Comparison of ENCODE assay signal across 16 cellular contexts in the genomic region with DNA sequence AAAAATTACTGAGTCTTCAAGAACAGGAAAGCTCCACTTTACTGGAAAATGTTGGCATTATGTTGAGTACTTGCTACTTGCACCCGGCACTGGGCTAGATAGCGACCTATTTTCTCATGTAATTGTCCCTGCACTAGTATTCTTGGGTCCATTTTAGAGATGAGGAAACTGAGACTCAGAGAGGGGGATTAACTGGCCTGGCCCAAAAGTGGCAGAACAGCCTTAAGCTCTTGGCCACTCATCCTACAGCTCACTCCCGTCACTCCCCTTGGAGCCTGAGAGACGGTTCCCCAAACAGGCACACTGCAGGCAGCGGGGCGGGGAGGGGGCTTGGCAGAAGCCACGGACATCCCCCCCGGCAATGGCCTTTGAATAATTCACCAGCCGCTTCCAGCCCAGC.
DNase-seq lines count a peak whose midpoint lies in the region; ATAC-seq, FAIRE-seq and TF ChIP-seq lines count a peak whose summit lies in the region.
"Had no signal": no experiment of that assay in that cellular context is flagged by ENCODE, and none has a peak within 500 bp of the region (broad histone marks: within the 10 kb centered on the region; RNA-seq: fewer than 3 reads in every experiment).

No MANE protein-coding gene starts in this region.

- in situ Hi-C loops in K562 (cut with MboI) = no loop called here

- no peak for FAIRE-seq in K562 (lab: Jason Lieb, UNC)
- FAIRE-seq: GM12892, H54 had no signal

- H3K9ac ChIP-seq in Karpas-422 (ENCODE audit: low read length) (no peak overlapping the region), K562 (ENCODE audit: insufficient read depth in 1 of 2, low read depth in 2 of 2, low read length in 2 of 2) (no peak overlapping the region), SK-N-SH (no peak overlapping the region)

- TF ChIP-seq EP300 in K562 (IDR thresholded peaks at IDR 0.05; ENCODE audit: low read length) (no peak), SK-N-SH (IDR thresholded peaks at IDR 0.05; ENCODE audit: borderline replicate concordance in 1 of 2, low read depth in 1 of 2, low read length in 1 of 2) (no peak)

- DNase-seq in Karpas-422 (no peak), K562 (ENCODE audit: extremely low read depth in 1 of 4, low spot score in 3 of 4) (no peak), right lobe of liver (no peak), osteoblast (ENCODE audit: insufficient read length, low spot score, missing footprints) (peak; percentile 52), SK-N-SH (no peak), substantia nigra (lab: John Stamatoyannopoulos, UW) (no peak), GM19240 (ENCODE audit: insufficient read length, low spot score) (no peak)
- DNase-seq: CD8-positive, alpha-beta memory T cell; DMS79 treated with DMSO at 0.1 percent for 48 hours; MM.1S; NCI-H2029; NCI-H526 treated with DMSO at 0.1 percent for 48 hours; SHP77 treated with DMSO at 0.1 percent for 48 hours had no signal

- H4K20me1 ChIP-seq in Karpas-422 (ENCODE audit: insufficient read depth, low read depth, low read length) (no peaks in the 10 kb centered on the region), K562 (replicated peaks; ENCODE audit: control insufficient read depth, insufficient read depth, low read length) (peaks cover 4% of the 10 kb centered on the region; the same call in 1 of the 2 replicates), osteoblast (ENCODE audit: insufficient read depth, low read length) (peaks cover 2% of the 10 kb centered on the region), SK-N-SH (ENCODE audit: insufficient read depth) (no peaks in the 10 kb centered on the region)

- peak overlapping the region; percentile 93 for H3K27ac ChIP-seq in Karpas-422 (ENCODE audit: low read length)
- no peak overlapping the region for H3K27ac ChIP-seq in K562 (ENCODE audit: extremely low read depth, low read depth, low read length)
- peak overlapping the region; percentile 76 to 79 (median 78) for H3K27ac ChIP-seq in right lobe of liver
- H3K27ac ChIP-seq in osteoblast (ENCODE audit: low read depth, low read length) = no peak overlapping the region
- no peak overlapping the region for H3K27ac ChIP-seq in SK-N-SH (ENCODE audit: low read depth in 2 of 2, low read length in 1 of 2)
- no peak overlapping the region for H3K27ac ChIP-seq in substantia nigra (ENCODE audit: low read depth, low read length, poor library complexity, severe bottlenecking)
- H3K27ac ChIP-seq: SK-N-MC had no signal

- TF ChIP-seq CTCF in K562 (IDR thresholded peaks at IDR 0.05 in 2 of 3, conservative IDR thresholded peaks at IDR 0.05 in 1 of 3; ENCODE audit: insufficient read depth in 2 of 3, low read depth in 1 of 3, low read length in 3 of 3) = no peak
- TF ChIP-seq CTCF in right lobe of liver (IDR thresholded peaks at IDR 0.05) = no peak
- no peak for TF ChIP-seq CTCF in osteoblast (IDR thresholded peaks at IDR 0.05; ENCODE audit: extremely low read depth, low read depth, low read length)
- no peak for TF ChIP-seq CTCF in SK-N-SH (IDR thresholded peaks at IDR 0.05)

- H3K27me3 ChIP-seq in Karpas-422 (ENCODE audit: low read length) (no peaks in the 10 kb centered on the region), K562 (ENCODE audit: control insufficient read depth in 2 of 2, insufficient read depth in 2 of 2, low read length in 2 of 2) (peaks cover 36 to 72% of the 10 kb centered on the region in 2 experiments), right lobe of liver (no peaks in the 10 kb centered on the region), osteoblast (ENCODE audit: insufficient read depth, low read length) (no peaks in the 10 kb centered on the region), SK-N-SH (ENCODE audit: insufficient read depth) (no peaks in the 10 kb centered on the region)

- H3K36me3 ChIP-seq in Karpas-422 (ENCODE audit: insufficient read depth, low read length) (no peaks in the 10 kb centered on the region; the same call in 1 of the 2 replicates), K562 (ENCODE audit: control insufficient read depth, insufficient read depth, low read length) (no peaks in the 10 kb centered on the region), right lobe of liver (no peaks in the 10 kb centered on the region), osteoblast (ENCODE audit: insufficient read depth, low read length) (no peaks in the 10 kb centered on the region), SK-N-SH (replicated peaks in 1 of 2; ENCODE audit: control insufficient read depth in 1 of 2, insufficient read depth in 2 of 2, low read length in 1 of 2) (no peaks in the 10 kb centered on the region)

- no peaks in the 10 kb centered on the region for H3K9me2 ChIP-seq in Karpas-422 (replicated peaks; ENCODE audit: insufficient read depth, low read length)
- no peaks in the 10 kb centered on the region for H3K9me2 ChIP-seq in SK-N-SH

- H3K4me3 ChIP-seq in Karpas-422 (ENCODE audit: low read length) (no peak overlapping the region), K562 (no peak overlapping the region), right lobe of liver (no peak overlapping the region), osteoblast (ENCODE audit: insufficient read depth, low read length) (no peak overlapping the region), SK-N-SH (ENCODE audit: low read depth in 2 of 2, low read length in 1 of 2) (no peak overlapping the region)
- H3K4me3 ChIP-seq: SK-N-MC had no signal

- H3F3A ChIP-seq in SK-N-SH (replicated peaks; ENCODE audit: insufficient read depth) = peaks cover 9% of the 10 kb centered on the region

- no peak for TF ChIP-seq POLR2A in K562 (conservative IDR thresholded peaks at IDR 0.05)
- no peak for TF ChIP-seq POLR2A in right lobe of liver (IDR thresholded peaks at IDR 0.05)

- H3K79me2 ChIP-seq in Karpas-422 (ENCODE audit: low read length) (no peaks in the 10 kb centered on the region), K562 (ENCODE audit: control insufficient read depth, insufficient read depth, low read length) (no peaks in the 10 kb centered on the region), osteoblast (ENCODE audit: insufficient read depth, low read length) (no peaks in the 10 kb centered on the region), SK-N-SH (ENCODE audit: insufficient read depth) (no peaks in the 10 kb centered on the region)

- ATAC-seq in K562 (no peak), right lobe of liver (no peak)

- no peaks in the 10 kb centered on the region for H3K9me1 ChIP-seq in K562 (ENCODE audit: control insufficient read depth, insufficient read depth, low read length)

- WGBS in K562 (ENCODE audit: insufficient coverage, low coverage, missing lambda C conversion rate) = 4% methylated on average over 9 of the region's 9 CpGs
- WGBS in right lobe of liver (ENCODE audit: insufficient coverage, low coverage, low lambda C conversion rate, missing lambda C conversion rate) = 37% methylated on average over 8 of the region's 9 CpGs
- 89% methylated on average over 8 of the region's 9 CpGs for WGBS in SK-N-SH (ENCODE audit: low lambda C conversion rate)

- H3K4me2 ChIP-seq in Karpas-422 (ENCODE audit: low read depth, low read length, poor library complexity, severe bottlenecking) (no peak overlapping the region), K562 (ENCODE audit: insufficient read depth, low read length) (no peak overlapping the region), osteoblast (ENCODE audit: insufficient read depth, low read length) (no peak overlapping the region), SK-N-SH (no peak overlapping the region)

- no peak for TF ChIP-seq RAD21 in K562 (CRISPR knock-in tag; conservative IDR thresholded peaks at IDR 0.05 in 1 of 2, IDR thresholded peaks at IDR 0.05 in 1 of 2)
- TF ChIP-seq RAD21 in SK-N-SH (IDR thresholded peaks at IDR 0.05; ENCODE audit: low read length) = no peak

- H3K4me1 ChIP-seq in Karpas-422 (ENCODE audit: low read length) (peaks cover 75% of the 10 kb centered on the region), K562 (replicated peaks in 1 of 2; ENCODE audit: control insufficient read depth in 2 of 2, insufficient read depth in 2 of 2, low read length in 2 of 2) (peaks cover 4 to 11% of the 10 kb centered on the region in 2 experiments; a peak in 4 of 5 replicates), right lobe of liver (peaks cover 0 to 58% (median 27%) of the 10 kb centered on the region in 4 donors), osteoblast (ENCODE audit: insufficient read depth, low read length) (peaks cover 35% of the 10 kb centered on the region), SK-N-SH (ENCODE audit: control insufficient read depth in 1 of 2, insufficient read depth in 2 of 2, low read depth in 1 of 2, low read length in 1 of 2) (peaks cover 13 to 27% of the 10 kb centered on the region in 2 experiments; a peak in 3 of 4 replicates)

- no peak overlapping the region for H2AFZ ChIP-seq in Karpas-422 (ENCODE audit: low read length)
- no peak overlapping the region for H2AFZ ChIP-seq in K562 (ENCODE audit: low read depth, low read length)
- no peak overlapping the region for H2AFZ ChIP-seq in osteoblast (ENCODE audit: low read length)
- H2AFZ ChIP-seq in SK-N-SH (ENCODE audit: low read depth) = no peak overlapping the region

- CTCF ChIA-PET in K562 (lab: Yijun Ruan, JAX; ENCODE audit: low intra/inter-chr PET ratio) (no interaction called here), SK-N-SH (lab: Yijun Ruan, JAX) (interaction anchor here (0.6 to 2.2 kb wide), 6 partner anchors 8 to 211 kb away, joined by 3 to 7 read pairs (median 4); no protein-coding TSS in a partner anchor)

- no TSS peak for BruUV-seq in K562 (replicated peaks; lab: Mats Ljungman, UMichigan)

- POLR2A ChIA-PET in K562 (lab: Yijun Ruan, JAX) (no interaction called here), SK-N-SH (lab: Yijun Ruan, JAX) (no interaction called here)

- intact Hi-C loops in K562 (cut with micrococcal nuclease) = loop anchor here (2.0 to 5.0 kb wide), 3 partner anchors 69 to 712 kb away; a partner anchor contains a TSS
- intact Hi-C loops in right lobe of liver (cut with DNase I) = loop anchor here in 1 of 2 donors (10.0 kb wide), 1 partner anchor 375 kb away; no protein-coding TSS in a partner anchor

- peaks cover 16% of the 10 kb centered on the region; the same call in 1 of the 2 replicates for H3K9me3 ChIP-seq in Karpas-422 (ENCODE audit: low read length)
- peaks cover 10% of the 10 kb centered on the region for H3K9me3 ChIP-seq in K562 (replicated peaks; ENCODE audit: control insufficient read depth, insufficient read depth, low read depth, low read length)
- no peaks in the 10 kb centered on the region for H3K9me3 ChIP-seq in right lobe of liver
- no peaks in the 10 kb centered on the region for H3K9me3 ChIP-seq in osteoblast (ENCODE audit: low read depth, low read length)
- no peaks in the 10 kb centered on the region for H3K9me3 ChIP-seq in SK-N-SH

TF ChIP-seq in K562, 482 proteins besides CTCF, POLR2A, EP300 and RAD21 (continues in another document):
- peak; percentile 83 for TF ChIP-seq RBM25 (IDR thresholded peaks at IDR 0.05; ENCODE audit: low read depth, low read length, severe bottlenecking)
- no peak for TF ChIP-seq HCFC1 (IDR thresholded peaks at IDR 0.05; ENCODE audit: low read depth, low read length)
- no peak for TF ChIP-seq ZNF212 (CRISPR knock-in tag; IDR thresholded peaks at IDR 0.05)
- no peak for TF ChIP-seq ZNF23 (CRISPR knock-in tag; IDR thresholded peaks at IDR 0.05)

TF ChIP-seq in SK-N-SH, 30 proteins besides CTCF, POLR2A, EP300 and RAD21 (continues in another document):
- TF ChIP-seq MEF2A (IDR thresholded peaks at IDR 0.05; ENCODE audit: borderline replicate concordance, low read depth) = no peak

Comparison
In these comparisons a context has a peak if more than half of its experiments do, and no peak if none do; other contexts are left out.
1. H3K27ac ChIP-seq: peak in Karpas-422 (single experiment) and right lobe of liver (3 of 3); none in K562 (single experiment), osteoblast (single experiment), SK-N-SH (0 of 2) and substantia nigra (single experiment).